30 cellular contexts compared by ENCODE assay signal in the genomic region with DNA sequence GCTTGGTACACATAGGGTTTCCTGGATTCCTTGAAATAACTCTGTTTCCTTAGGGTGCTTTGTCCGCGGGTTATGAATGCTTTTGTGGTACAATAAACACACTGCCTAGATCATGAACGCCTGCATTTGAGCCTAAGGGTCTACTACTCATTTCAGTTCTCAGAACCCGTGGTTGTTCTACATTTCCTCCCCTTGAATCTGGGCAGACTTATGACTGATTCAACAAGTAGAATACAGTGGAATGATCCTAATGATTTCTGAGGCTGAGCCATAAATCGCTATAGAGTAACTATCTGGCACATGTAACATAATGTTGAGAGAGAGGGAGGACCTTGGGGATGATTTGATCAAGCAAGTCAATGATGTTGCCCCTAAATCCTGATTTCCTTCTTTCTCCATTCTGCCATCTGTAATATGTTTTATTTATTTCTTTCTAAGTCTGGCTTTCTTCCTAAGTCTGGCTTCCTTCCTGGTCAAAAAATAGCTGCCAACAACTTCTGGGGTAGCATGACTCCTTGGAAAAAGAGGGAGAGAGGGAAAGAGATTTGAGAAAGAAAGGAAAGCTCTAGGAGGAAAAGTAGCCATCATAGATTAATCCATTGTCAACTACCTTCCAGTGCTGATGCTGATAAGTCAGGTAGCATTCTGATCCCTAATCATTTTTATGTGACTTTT.
"Had no signal": no experiment of that assay in that cellular context is flagged by ENCODE, and none has a peak within 500 bp of the region (broad histone marks: within the 10 kb centered on the region; RNA-seq: fewer than 3 reads in every experiment).

No MANE protein-coding gene starts in this region.

- H3K27me3 Mint-ChIP-seq: central memory CD8-positive, alpha-beta T cell; dendritic cell treated with granulocyte-macrophage colony-stimulating factor and Interleukin-4, amounts not matched to agents 40 ng/mL and 50 ng/mL, for 4 days; naive thymus-derived CD8-positive, alpha-beta T cell; stimulated activated naive B cell treated with anti-CD40 and anti-IgM and Interleukin-4, amounts not matched to agents 10 μg/mL and 1 μg/mL and 100 μg/mL, for 72 hours had no signal

- ATAC-seq: gastroesophageal sphincter; heart left ventricle; left cardiac atrium; left lung; naive thymus-derived CD8-positive, alpha-beta T cell; psoas muscle; right cardiac atrium; stimulated activated naive B cell treated with anti-CD40 and anti-IgM and Interleukin-4, amounts not matched to agents 10 μg/mL and 1 μg/mL and 100 μg/mL, for 72 hours had no signal

- H3K4me3 Mint-ChIP-seq: central memory CD8-positive, alpha-beta T cell; dendritic cell treated with granulocyte-macrophage colony-stimulating factor and Interleukin-4, amounts not matched to agents 40 ng/mL and 50 ng/mL, for 4 days; naive thymus-derived CD8-positive, alpha-beta T cell; nephron progenitor cell; stimulated activated naive B cell treated with anti-CD40 and anti-IgM and Interleukin-4, amounts not matched to agents 10 μg/mL and 1 μg/mL and 100 μg/mL, for 72 hours had no signal

- H3K79me2 ChIP-seq: hepatocyte had no signal

- H3K4me1 ChIP-seq: colonic mucosa, gastroesophageal sphincter, left lung, psoas muscle, stomach, testis, tibial nerve, upper lobe of left lung had no signal

- H3K27me3 ChIP-seq: colonic mucosa, esophagus muscularis mucosa, gastroesophageal sphincter, heart left ventricle, hepatocyte, left lung, ovary, sigmoid colon, stomach, testis, tibial nerve, upper lobe of left lung had no signal

- H3K36me3 Mint-ChIP-seq: naive thymus-derived CD8-positive, alpha-beta T cell had no signal

- H3K27ac Mint-ChIP-seq: dendritic cell treated with granulocyte-macrophage colony-stimulating factor and Interleukin-4, amounts not matched to agents 40 ng/mL and 50 ng/mL, for 4 days; nephron progenitor cell; stimulated activated naive B cell treated with anti-CD40 and anti-IgM and Interleukin-4, amounts not matched to agents 10 μg/mL and 1 μg/mL and 100 μg/mL, for 72 hours had no signal

- DNase-seq: colonic mucosa; effector memory CD4-positive, alpha-beta T cell; foreskin fibroblast; heart left ventricle; kidney; left cardiac atrium; left lung; mesendoderm; midbrain; naive thymus-derived CD8-positive, alpha-beta T cell; nephron progenitor cell; nucleus accumbens; posterior cingulate gyrus; psoas muscle; sigmoid colon; stimulated activated CD4-positive, alpha-beta T cell treated with anti-CD3 and anti-CD28 coated beads, Interleukin-2, amount 100 ng/mL, for 24 hours; stimulated activated CD4-positive, alpha-beta T cell treated with anti-CD3 and anti-CD28 coated beads, Interleukin-4, amount 100 ng/mL, for 4 hours; stimulated activated naive B cell treated with anti-CD40 and anti-IgM and Interleukin-4, amounts not matched to agents 10 μg/mL and 1 μg/mL and 100 μg/mL, for 72 hours; stomach; substantia nigra; testis; upper lobe of left lung had no signal

- H3K4me1 Mint-ChIP-seq: central memory CD8-positive, alpha-beta T cell; nephron progenitor cell; stimulated activated naive B cell treated with anti-CD40 and anti-IgM and Interleukin-4, amounts not matched to agents 10 μg/mL and 1 μg/mL and 100 μg/mL, for 72 hours had no signal

- H3K9me3 Mint-ChIP-seq: central memory CD8-positive, alpha-beta T cell; dendritic cell treated with granulocyte-macrophage colony-stimulating factor and Interleukin-4, amounts not matched to agents 40 ng/mL and 50 ng/mL, for 4 days; naive thymus-derived CD8-positive, alpha-beta T cell; nephron progenitor cell; stimulated activated naive B cell treated with anti-CD40 and anti-IgM and Interleukin-4, amounts not matched to agents 10 μg/mL and 1 μg/mL and 100 μg/mL, for 72 hours had no signal

- H3K9me3 ChIP-seq: colonic mucosa, esophagus muscularis mucosa, gastroesophageal sphincter, heart left ventricle, left lung, ovary, psoas muscle, sigmoid colon, stomach, testis, tibial nerve, upper lobe of left lung had no signal

- H3K36me3 ChIP-seq: colonic mucosa, esophagus muscularis mucosa, gastroesophageal sphincter, heart left ventricle, left lung, ovary, sigmoid colon, stomach, tibial nerve, upper lobe of left lung had no signal

- H3K4me3 ChIP-seq: colonic mucosa, esophagus muscularis mucosa, gastroesophageal sphincter, heart left ventricle, hepatocyte, left lung, ovary, psoas muscle, sigmoid colon, stomach, testis, tibial nerve, upper lobe of left lung had no signal

- H3K4me2 ChIP-seq: hepatocyte had no signal

- H2AFZ ChIP-seq: hepatocyte had no signal

- H3K27ac ChIP-seq: colonic mucosa, esophagus muscularis mucosa, gastroesophageal sphincter, heart left ventricle, hepatocyte, left lung, ovary, psoas muscle, sigmoid colon, stomach, testis, tibial nerve, upper lobe of left lung had no signal
